Comparison of ENCODE assay signal across 18 cellular contexts in genomic region chr1:226578946-226579639, GRCh38. TPM values are rescaled to one million over a fixed set of nuclear protein-coding genes. Genes with fewer than 3 reads are reported as not detected.
"Had no signal": no experiment of that assay in that cellular context is flagged by ENCODE, and none has a peak within 500 bp of the region (broad histone marks: within the 10 kb centered on the region; RNA-seq: fewer than 3 reads in every experiment).

No MANE protein-coding gene starts in this region.

- H3K27me3 ChIP-seq: foreskin keratinocyte, right atrium auricular region, suprapubic skin, thyroid gland, vagina had no signal

- DNase-seq: dermis blood vessel endothelial cell; foreskin keratinocyte; immature natural killer cell; left colon; left ventricle myocardium superior; naive thymus-derived CD4-positive, alpha-beta T cell; stimulated activated CD4-positive, alpha-beta T cell treated with anti-CD3 and anti-CD28 coated beads, Interleukin-4, amount 100 ng/mL, for 1 hour; stimulated activated CD8-positive, alpha-beta memory T cell treated with anti-CD3 and anti-CD28 coated beads, Interleukin-4, amount 100 ng/mL, for 48 hours; stimulated activated naive CD8-positive, alpha-beta T cell treated with anti-CD3 and anti-CD28 coated beads, Interleukin-15, Interleukin-2, amounts not matched to agents 100 U/mL and 50 U/mL, for 24 hours; thyroid gland had no signal

- FAIRE-seq: colon, keratinocyte had no signal

- H3K9me3 ChIP-seq: right atrium auricular region, suprapubic skin, thyroid gland, vagina had no signal

- H3K4me3 ChIP-seq: right atrium auricular region, smooth muscle cell, suprapubic skin, thyroid gland, vagina had no signal

- H3K27ac ChIP-seq: foreskin keratinocyte, right atrium auricular region, suprapubic skin, thyroid gland, vagina had no signal

- H3K4me1 ChIP-seq: foreskin keratinocyte, suprapubic skin, thyroid gland, vagina had no signal

- H3K4me2 ChIP-seq: smooth muscle cell had no signal

- H3K36me3 ChIP-seq: right atrium auricular region, suprapubic skin, thyroid gland, vagina had no signal

- ATAC-seq: foreskin keratinocyte; left colon; left ventricle myocardium superior; naive thymus-derived CD4-positive, alpha-beta T cell; stimulated activated effector memory CD8-positive, alpha-beta T cell treated with anti-CD3 and anti-CD28 coated beads, Interleukin-12 subunit alpha, Interleukin-12 subunit beta, amount 100 ng/mL, for 72 hours; stimulated activated naive CD8-positive, alpha-beta T cell treated with anti-CD3 and anti-CD28 coated beads, Interleukin-15, Interleukin-2, amounts not matched to agents 100 U/mL and 50 U/mL, for 24 hours had no signal

RNA-seq across cellular contexts. Expression of gene STUM, which starts 30.5 kb away (rescaled TPM):
- total RNA-seq: foreskin keratinocyte; mononuclear cell; naive thymus-derived CD4-positive, alpha-beta T cell had no signal
- polyA plus RNA-seq: foreskin keratinocyte; immature natural killer cell; naive thymus-derived CD4-positive, alpha-beta T cell; smooth muscle cell had no signal
